9 cellular contexts compared by ENCODE assay signal in genomic region chr18:13003466-13003896, GRCh38. TPM values are rescaled to one million over a fixed set of nuclear protein-coding genes. Genes with fewer than 3 reads are reported as not detected.
DNase-seq lines count a peak whose midpoint lies in the region; ATAC-seq and TF ChIP-seq lines count a peak whose summit lies in the region.
"Had no signal": no experiment of that assay in that cellular context is flagged by ENCODE, and none has a peak within 500 bp of the region (broad histone marks: within the 10 kb centered on the region; RNA-seq: fewer than 3 reads in every experiment).

No MANE protein-coding gene starts in this region.

- no peak overlapping the region for H3K27ac Mint-ChIP-seq in T-helper 2 cell treated with Interferon-gamma antibody and Interleukin-4, amounts not matched to agents 5 μg/mL and 100 μg/mL, for 36 hours

- H3K27me3 ChIP-seq in Panc1 (ENCODE audit: control insufficient read depth, insufficient read depth, low read length): no peaks in the 10 kb centered on the region
- H3K27me3 ChIP-seq in osteoblast (ENCODE audit: insufficient read depth, low read length): no peaks in the 10 kb centered on the region
- H3K27me3 ChIP-seq: ovary had no signal

- peak; percentile 74 for TF ChIP-seq CTCF in Panc1 (IDR thresholded peaks at IDR 0.05)
- peak; percentile 66 for TF ChIP-seq CTCF in osteoblast (IDR thresholded peaks at IDR 0.05; ENCODE audit: extremely low read depth, low read depth, low read length)

- H3K79me2 ChIP-seq in osteoblast (ENCODE audit: insufficient read depth, low read length): peaks cover 67% of the 10 kb centered on the region

- H3K27ac ChIP-seq in Panc1 (ENCODE audit: low read length): no peak overlapping the region
- H3K27ac ChIP-seq in osteoblast (ENCODE audit: low read depth, low read length): no peak overlapping the region
- H3K27ac ChIP-seq: ovary had no signal

- no peak overlapping the region for H3K4me2 ChIP-seq in osteoblast (ENCODE audit: insufficient read depth, low read length)

- peaks cover 3% of the 10 kb centered on the region for H4K20me1 ChIP-seq in osteoblast (ENCODE audit: insufficient read depth, low read length)

- DNase-seq in EL: peak; percentile 91
- peak; percentile 63 for DNase-seq in HCEC 1CT
- no peak for DNase-seq in Panc1 (ENCODE audit: low read depth, low spot score)
- DNase-seq in osteoblast (ENCODE audit: insufficient read length, low spot score, missing footprints): peak; percentile 87
- no peak for DNase-seq in NCI-H1092 (lab: John Stamatoyannopoulos, UW)
- DNase-seq in T-helper 2 cell treated with Interferon-gamma antibody and Interleukin-4, amounts not matched to agents 5 μg/mL and 100 μg/mL, for 36 hours (ENCODE audit: low spot score): no peak
- no peak for DNase-seq in amniotic stem cell (lab: John Stamatoyannopoulos, UW)

- ATAC-seq in Panc1 (peak; percentile 90), esophagus mucosa (peak; percentile 80)

- H3K9me3 ChIP-seq in Panc1 (ENCODE audit: control insufficient read depth, insufficient read depth, low read depth, low read length) (no peaks in the 10 kb centered on the region), osteoblast (ENCODE audit: low read depth, low read length) (no peaks in the 10 kb centered on the region)
- H3K9me3 ChIP-seq: ovary had no signal

- H3K36me3 ChIP-seq in Panc1 (ENCODE audit: control insufficient read depth, insufficient read depth, low read length) (peaks cover 14% of the 10 kb centered on the region), osteoblast (ENCODE audit: insufficient read depth, low read length) (peaks cover 6% of the 10 kb centered on the region)
- H3K36me3 ChIP-seq: ovary had no signal

- H3K36me3 Mint-ChIP-seq in T-helper 2 cell treated with Interferon-gamma antibody and Interleukin-4, amounts not matched to agents 5 μg/mL and 100 μg/mL, for 36 hours (ENCODE audit: low read depth): peaks cover 32% of the 10 kb centered on the region

- no peaks in the 10 kb centered on the region for H3K27me3 Mint-ChIP-seq in T-helper 2 cell treated with Interferon-gamma antibody and Interleukin-4, amounts not matched to agents 5 μg/mL and 100 μg/mL, for 36 hours (ENCODE audit: low read depth)

- H3K9me3 Mint-ChIP-seq in T-helper 2 cell treated with Interferon-gamma antibody and Interleukin-4, amounts not matched to agents 5 μg/mL and 100 μg/mL, for 36 hours: no peaks in the 10 kb centered on the region

- no peak overlapping the region for H3K4me3 Mint-ChIP-seq in T-helper 2 cell treated with Interferon-gamma antibody and Interleukin-4, amounts not matched to agents 5 μg/mL and 100 μg/mL, for 36 hours

- intact Hi-C loops in Panc1 (cut with micrococcal nuclease; ENCODE audit: unreplicated experiment): no loop called here

- CTCF ChIA-PET in Panc1 (lab: Charles Lee): no interaction called here

- peaks cover 23% of the 10 kb centered on the region for H3K4me1 Mint-ChIP-seq in T-helper 2 cell treated with Interferon-gamma antibody and Interleukin-4, amounts not matched to agents 5 μg/mL and 100 μg/mL, for 36 hours (ENCODE audit: low read depth)

- H3K4me3 ChIP-seq in Panc1 (ENCODE audit: low read depth in 2 of 2, low read length in 2 of 2) (no peak overlapping the region), osteoblast (ENCODE audit: insufficient read depth, low read length) (no peak overlapping the region)
- H3K4me3 ChIP-seq: ovary had no signal

- BruUV-seq in Panc1 (replicated peaks; lab: Mats Ljungman, UMichigan): no TSS peak

- no peaks in the 10 kb centered on the region for H3K4me1 ChIP-seq in Panc1 (ENCODE audit: control insufficient read depth, insufficient read depth, low read length)
- H3K4me1 ChIP-seq in osteoblast (ENCODE audit: insufficient read depth, low read length): no peaks in the 10 kb centered on the region

- in situ Hi-C loops in Panc1 (cut with HindIII; ENCODE audit: low pct_unique_long_range_greater_than_20kb, low sequenced_read_pairs): no loop called here

- no peak overlapping the region for H2AFZ ChIP-seq in osteoblast (ENCODE audit: low read length)

- POLR2A ChIA-PET in Panc1 (lab: Charles Lee): no interaction called here

RNA-seq across cellular contexts. Expression of gene CEP192, which starts 12.3 kb away (rescaled TPM):
- total RNA-seq in Panc1 (2021; ENCODE audit: unreplicated experiment): 27.2 TPM
- polyA plus RNA-seq in Panc1 (2012; ENCODE audit: insufficient read length): 11.5 TPM
- total RNA-seq in esophagus mucosa: 13.7 TPM
- 29.7 and 29.8 TPM in 2 replicates for total RNA-seq in osteoblast

RNA-seq across cellular contexts. Expression of gene SEH1L, which starts 55.7 kb away (rescaled TPM):
- total RNA-seq in Panc1 (2021; ENCODE audit: unreplicated experiment): 86.5 TPM
- 42.7 TPM for polyA plus RNA-seq in Panc1 (2012; ENCODE audit: insufficient read length)
- 41.4 TPM for total RNA-seq in esophagus mucosa
- total RNA-seq in osteoblast: 45.7 and 51.0 TPM in 2 replicates

Comparison
In these comparisons a context has a peak if more than half of its experiments do, and no peak if none do; other contexts are left out.
1. DNase-seq: peak in EL (single experiment), HCEC 1CT (single experiment) and osteoblast (single experiment); none in Panc1 (single experiment), NCI-H1092 (single experiment), T-helper 2 cell treated with Interferon-gamma antibody and Interleukin-4, amounts not matched to agents 5 μg/mL and 100 μg/mL, for 36 hours (single experiment) and amniotic stem cell (single experiment).